1 cellular context compared by ENCODE assay signal in genomic region chr2:1864981-1865421, GRCh38.
TF ChIP-seq lines count a peak whose summit lies in the region.

No MANE protein-coding gene starts in this region.

TF ChIP-seq in GM23338, 12 proteins besides CTCF, POLR2A, EP300 and RAD21 (continued from another document):
- TF ChIP-seq, protein P1, sequence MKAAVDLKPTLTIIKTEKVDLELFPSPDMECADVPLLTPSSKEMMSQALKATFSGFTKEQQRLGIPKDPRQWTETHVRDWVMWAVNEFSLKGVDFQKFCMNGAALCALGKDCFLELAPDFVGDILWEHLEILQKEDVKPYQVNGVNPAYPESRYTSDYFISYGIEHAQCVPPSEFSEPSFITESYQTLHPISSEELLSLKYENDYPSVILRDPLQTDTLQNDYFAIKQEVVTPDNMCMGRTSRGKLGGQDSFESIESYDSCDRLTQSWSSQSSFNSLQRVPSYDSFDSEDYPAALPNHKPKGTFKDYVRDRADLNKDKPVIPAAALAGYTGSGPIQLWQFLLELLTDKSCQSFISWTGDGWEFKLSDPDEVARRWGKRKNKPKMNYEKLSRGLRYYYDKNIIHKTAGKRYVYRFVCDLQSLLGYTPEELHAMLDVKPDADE (IDR thresholded peaks at IDR 0.05): no peak
- TF ChIP-seq STAT1 (IDR thresholded peaks at IDR 0.05; ENCODE audit: unreplicated experiment) (no peak), EZH2 (IDR thresholded peaks at IDR 0.05; ENCODE audit: low read depth, unreplicated experiment) (no peak), CREB1 (CRISPR knock-in tag; IDR thresholded peaks at IDR 0.05; ENCODE audit: low read depth) (no peak), EZH2phosphoT487 (IDR thresholded peaks at IDR 0.05; ENCODE audit: unreplicated experiment) (no peak), ZNF331 (CRISPR knock-in tag; IDR thresholded peaks at IDR 0.05; ENCODE audit: low read depth) (no peak), NANOG (IDR thresholded peaks at IDR 0.05; ENCODE audit: borderline replicate concordance) (no peak), POLR2AphosphoS5 (IDR thresholded peaks at IDR 0.05; ENCODE audit: low read depth) (no peak)
- TF ChIP-seq, protein P2, sequence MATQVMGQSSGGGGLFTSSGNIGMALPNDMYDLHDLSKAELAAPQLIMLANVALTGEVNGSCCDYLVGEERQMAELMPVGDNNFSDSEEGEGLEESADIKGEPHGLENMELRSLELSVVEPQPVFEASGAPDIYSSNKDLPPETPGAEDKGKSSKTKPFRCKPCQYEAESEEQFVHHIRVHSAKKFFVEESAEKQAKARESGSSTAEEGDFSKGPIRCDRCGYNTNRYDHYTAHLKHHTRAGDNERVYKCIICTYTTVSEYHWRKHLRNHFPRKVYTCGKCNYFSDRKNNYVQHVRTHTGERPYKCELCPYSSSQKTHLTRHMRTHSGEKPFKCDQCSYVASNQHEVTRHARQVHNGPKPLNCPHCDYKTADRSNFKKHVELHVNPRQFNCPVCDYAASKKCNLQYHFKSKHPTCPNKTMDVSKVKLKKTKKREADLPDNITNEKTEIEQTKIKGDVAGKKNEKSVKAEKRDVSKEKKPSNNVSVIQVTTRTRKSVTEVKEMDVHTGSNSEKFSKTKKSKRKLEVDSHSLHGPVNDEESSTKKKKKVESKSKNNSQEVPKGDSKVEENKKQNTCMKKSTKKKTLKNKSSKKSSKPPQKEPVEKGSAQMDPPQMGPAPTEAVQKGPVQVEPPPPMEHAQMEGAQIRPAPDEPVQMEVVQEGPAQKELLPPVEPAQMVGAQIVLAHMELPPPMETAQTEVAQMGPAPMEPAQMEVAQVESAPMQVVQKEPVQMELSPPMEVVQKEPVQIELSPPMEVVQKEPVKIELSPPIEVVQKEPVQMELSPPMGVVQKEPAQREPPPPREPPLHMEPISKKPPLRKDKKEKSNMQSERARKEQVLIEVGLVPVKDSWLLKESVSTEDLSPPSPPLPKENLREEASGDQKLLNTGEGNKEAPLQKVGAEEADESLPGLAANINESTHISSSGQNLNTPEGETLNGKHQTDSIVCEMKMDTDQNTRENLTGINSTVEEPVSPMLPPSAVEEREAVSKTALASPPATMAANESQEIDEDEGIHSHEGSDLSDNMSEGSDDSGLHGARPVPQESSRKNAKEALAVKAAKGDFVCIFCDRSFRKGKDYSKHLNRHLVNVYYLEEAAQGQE (IDR thresholded peaks at IDR 0.05; ENCODE audit: unreplicated experiment): no peak
